Comparison of ENCODE assay signal across 9 cellular contexts in genomic region chr5:172059661-172060100, GRCh38. TPM values are rescaled to one million over a fixed set of nuclear protein-coding genes. Genes with fewer than 3 reads are reported as not detected.
DNase-seq lines count a peak whose midpoint lies in the region; ATAC-seq and TF ChIP-seq lines count a peak whose summit lies in the region.
"Had no signal": no experiment of that assay in that cellular context is flagged by ENCODE, and none has a peak within 500 bp of the region (broad histone marks: within the 10 kb centered on the region; RNA-seq: fewer than 3 reads in every experiment).

No MANE protein-coding gene starts in this region.

- no peaks in the 10 kb centered on the region for H3K9me3 ChIP-seq in sigmoid colon

- 69 to 78% methylated on average over 5 of the region's 5 CpGs for WGBS in sigmoid colon, 2 donors

- ATAC-seq in HG02678 (IDR thresholded peaks at IDR 0.05; ENCODE audit: unreplicated experiment), result no peak
- ATAC-seq in GM21528 (IDR thresholded peaks at IDR 0.05; ENCODE audit: low FRiP score, unreplicated experiment), result no peak

- TF ChIP-seq POLR2A in sigmoid colon (IDR thresholded peaks at IDR 0.05), result no peak

- H3K36me3 ChIP-seq in sigmoid colon, result peaks cover 0 to 41% (median 6%) of the 10 kb centered on the region in 4 donors

- H3K27me3 ChIP-seq in sigmoid colon, result no peaks in the 10 kb centered on the region

- H3K27ac ChIP-seq in sigmoid colon, result no peak overlapping the region

- H3K4me3 ChIP-seq in epithelial cell of proximal tubule (ENCODE audit: low read depth, low read length), result no peak overlapping the region
- H3K4me3 ChIP-seq in sigmoid colon, result no peak overlapping the region

- TF ChIP-seq CTCF in epithelial cell of proximal tubule (conservative IDR thresholded peaks at IDR 0.05; ENCODE audit: low read depth, low read length) (peak; percentile 71), sigmoid colon (IDR thresholded peaks at IDR 0.05) (peak in 3 of 4 experiments; percentile 19 to 45 (median 44))

- intact Hi-C loops in sigmoid colon (cut with DNase I), result no loop called here

- TF ChIP-seq EP300 in sigmoid colon (IDR thresholded peaks at IDR 0.05), result no peak

- no peaks in the 10 kb centered on the region for H3K4me1 ChIP-seq in sigmoid colon

- peak; percentile 10 to 40 for DNase-seq in NCI-H446 (lab: John Stamatoyannopoulos, UW)
- DNase-seq in NCI-H446 treated with DMSO at 0.1 percent for 48 hours (lab: John Stamatoyannopoulos, UW), result no peak
- peak; percentile 56 for DNase-seq in NAMALWA (ENCODE audit: low spot score)
- DNase-seq in epithelial cell of proximal tubule (ENCODE audit: low read depth), result no peak
- DNase-seq in sigmoid colon, result no peak
- DNase-seq in SW480 (ENCODE audit: low spot score), result no peak
- DNase-seq: DMS79 treated with DMSO at 0.1 percent for 48 hours had no signal

RNA-seq across cellular contexts. Expression of gene FBXW11, which starts 53.2 kb away (rescaled TPM):
- 41.3 and 42.8 TPM in 2 replicates for total RNA-seq in epithelial cell of proximal tubule
- total RNA-seq in sigmoid colon, result 10 to 100 TPM; 42.9 to 67.1 (median 49.4) TPM
- polyA plus RNA-seq in sigmoid colon, result 10 to 100 TPM; 14.4 to 19.9 (median 15.6) TPM

Comparison
In these comparisons a context has a peak if more than half of its experiments do, and no peak if none do; other contexts are left out.
1. DNase-seq: peak in NCI-H446 (2 of 2) and NAMALWA (single experiment); none in NCI-H446 treated with DMSO at 0.1 percent for 48 hours (single experiment), epithelial cell of proximal tubule (single experiment), sigmoid colon (single experiment) and SW480 (single experiment).